Comparison of ENCODE assay signal across 19 cellular contexts in the genomic region with DNA sequence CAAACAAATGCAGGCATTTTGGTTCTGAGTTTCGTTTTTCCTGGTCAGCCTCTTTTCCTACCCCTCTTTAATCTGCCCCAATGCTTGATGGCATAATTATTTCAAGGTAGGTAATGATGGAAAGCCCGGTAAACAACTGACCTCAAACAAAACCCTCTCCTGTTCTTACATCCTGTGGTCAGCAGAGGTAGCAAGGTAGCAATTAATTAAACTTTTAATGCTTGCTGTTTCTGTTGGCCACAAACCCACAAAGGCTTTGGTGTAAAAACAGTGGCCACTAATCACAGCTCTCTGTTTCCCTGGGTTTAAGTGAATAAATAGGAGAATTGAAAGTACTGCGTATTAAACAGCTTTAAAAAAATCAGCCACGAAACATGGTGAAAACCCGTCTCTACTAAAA.
"Had no signal": no experiment of that assay in that cellular context is flagged by ENCODE, and none has a peak within 500 bp of the region (broad histone marks: within the 10 kb centered on the region; RNA-seq: fewer than 3 reads in every experiment).

No MANE protein-coding gene starts in this region.

- DNase-seq: activated naive CD8-positive, alpha-beta T cell treated with anti-CD3 and anti-CD28 coated beads for 36 hours; brain microvascular endothelial cell; erythroblast; heart right ventricle; naive B cell; stimulated activated CD4-positive, alpha-beta T cell treated with anti-CD3 and anti-CD28 coated beads, Interleukin-15, amount 100 ng/mL, for 24 hours; stimulated activated CD4-positive, alpha-beta T cell treated with anti-CD3 and anti-CD28 coated beads, Interleukin-4, amount 100 ng/mL, for 24 hours; stimulated activated naive CD4-positive, alpha-beta T cell; transverse colon had no signal

- H3K4me1 Mint-ChIP-seq: activated naive CD8-positive, alpha-beta T cell treated with anti-CD3 and anti-CD28 coated beads for 36 hours had no signal

- H3K4me1 ChIP-seq: right atrium auricular region, vagina had no signal

- H3K4me3 ChIP-seq: heart right ventricle, right atrium auricular region, skin epidermis, transverse colon, vagina had no signal

- H3K9me3 ChIP-seq: neutrophil, right atrium auricular region, transverse colon, vagina had no signal

- H3K36me3 ChIP-seq: brain microvascular endothelial cell, gastroesophageal sphincter, heart right ventricle, neutrophil, right atrium auricular region, transverse colon, vagina had no signal

- H3K4me3 Mint-ChIP-seq: activated naive CD8-positive, alpha-beta T cell treated with anti-CD3 and anti-CD28 coated beads for 36 hours; activated T-helper 1 cell treated with anti-CD3 and anti-CD28 coated beads, Interleukin-12 subunit alpha, Interleukin-12 subunit beta, Interleukin-2, Interleukin-4 antibody, amounts not matched to agents 30 ng/mL and 10 ng/mL and 1 ng/mL, durations not matched to agents 14 hours and 24 hours and 36 hours; naive B cell; T-helper 2 cell treated with Interferon-gamma antibody and Interleukin-4, amounts not matched to agents 5 μg/mL and 100 μg/mL, for 36 hours had no signal

- H3K9me3 Mint-ChIP-seq: activated naive CD8-positive, alpha-beta T cell treated with anti-CD3 and anti-CD28 coated beads for 36 hours; activated T-helper 1 cell treated with anti-CD3 and anti-CD28 coated beads, Interleukin-12 subunit alpha, Interleukin-12 subunit beta, Interleukin-2, Interleukin-4 antibody, amounts not matched to agents 30 ng/mL and 10 ng/mL and 1 ng/mL, durations not matched to agents 14 hours and 24 hours and 36 hours; T-helper 2 cell treated with Interferon-gamma antibody and Interleukin-4, amounts not matched to agents 5 μg/mL and 100 μg/mL, for 36 hours had no signal

- H3K27me3 Mint-ChIP-seq: activated naive CD8-positive, alpha-beta T cell treated with anti-CD3 and anti-CD28 coated beads for 36 hours; naive B cell had no signal

- H3K27me3 ChIP-seq: brain microvascular endothelial cell, gastroesophageal sphincter, heart right ventricle, neutrophil, right atrium auricular region, transverse colon, vagina had no signal

- FAIRE-seq: keratinocyte had no signal

- ATAC-seq: activated CD4-positive, CD25-positive, alpha-beta regulatory T cell treated with anti-CD3 and anti-CD28 coated beads, Interleukin-2, amount 50 U/mL, for 24 hours; gastroesophageal sphincter; left lobe of liver had no signal

- H3K27ac ChIP-seq: brain microvascular endothelial cell, heart right ventricle, neutrophil, skin epidermis, vagina had no signal

- H3K27ac Mint-ChIP-seq: activated naive CD8-positive, alpha-beta T cell treated with anti-CD3 and anti-CD28 coated beads for 36 hours; activated T-helper 1 cell treated with anti-CD3 and anti-CD28 coated beads, Interleukin-12 subunit alpha, Interleukin-12 subunit beta, Interleukin-2, Interleukin-4 antibody, amounts not matched to agents 30 ng/mL and 10 ng/mL and 1 ng/mL, durations not matched to agents 14 hours and 24 hours and 36 hours; T-helper 2 cell treated with Interferon-gamma antibody and Interleukin-4, amounts not matched to agents 5 μg/mL and 100 μg/mL, for 36 hours had no signal

- H3K36me3 Mint-ChIP-seq: activated naive CD8-positive, alpha-beta T cell treated with anti-CD3 and anti-CD28 coated beads for 36 hours had no signal
